In genomic region chr1:62082456-62083363, GRCh38 we compare ENCODE assay signal across 9 cellular contexts.
A peak's percentile ranks its signal among the peaks of the same experiment; 100 is the strongest.
DNase-seq lines count a peak whose midpoint lies in the region; ATAC-seq lines count a peak whose summit lies in the region.
"Had no signal": no experiment of that assay in that cellular context is flagged by ENCODE, and none has a peak within 500 bp of the region (broad histone marks: within the 10 kb centered on the region; RNA-seq: fewer than 3 reads in every experiment).

No MANE protein-coding gene starts in this region.

- H3K27me3 ChIP-seq in SJCRH30 = no peaks in the 10 kb centered on the region

- no peaks in the 10 kb centered on the region for H3K9me3 ChIP-seq in SJCRH30 (replicated peaks)

- H3K4me1 ChIP-seq in SJCRH30 = no peaks in the 10 kb centered on the region

- H3K36me3 ChIP-seq in SJCRH30 = no peaks in the 10 kb centered on the region

- H3K27ac ChIP-seq in SJCRH30 = no peak overlapping the region
- H3K27ac ChIP-seq: SK-N-MC had no signal

- ATAC-seq in GM18873 (IDR thresholded peaks at IDR 0.05; ENCODE audit: low FRiP score, unreplicated experiment) = peak; percentile 56

- no peak overlapping the region for H3K4me3 ChIP-seq in SJCRH30
- H3K4me3 ChIP-seq: SK-N-MC had no signal

- peak; percentile 38 for DNase-seq in CD1c-positive myeloid dendritic cell (ENCODE audit: extremely low spot score)
- DNase-seq in HS-5 (ENCODE audit: low read depth) = peak; percentile 19
- peak; percentile 43 to 74 for DNase-seq in SJCRH30
- peak; percentile 67 for DNase-seq in astrocyte of the hippocampus (ENCODE audit: low read depth, low spot score)
- peak; percentile 63 for DNase-seq in iPS-NIHi11 (ENCODE audit: low spot score)
- peak; percentile 3 for DNase-seq in stimulated activated CD4-positive, alpha-beta T cell treated with anti-CD3 and anti-CD28 coated beads, Interleukin-2, amount 100 ng/mL, for 4 hours (ENCODE audit: low read depth)
- DNase-seq in NCI-H187 treated with DMSO at 0.1 percent for 48 hours (lab: John Stamatoyannopoulos, UW) = no peak
